Comparison of ENCODE assay signal across 1 cellular context in genomic region chr1:212235848-212236247, GRCh38.
TF ChIP-seq lines count a peak whose summit lies in the region.

No MANE protein-coding gene starts in this region.

TF ChIP-seq in HCT116, 20 proteins besides CTCF, POLR2A, EP300 and RAD21 (continued from another document):
- no peak for TF ChIP-seq SIN3A (IDR thresholded peaks at IDR 0.05; ENCODE audit: low read depth)
- no peak for TF ChIP-seq SP1 (IDR thresholded peaks at IDR 0.05; ENCODE audit: low read depth)
TF ChIP-seq in HCT116: peak in this region for 0.
